Comparison of ENCODE assay signal across 29 cellular contexts in genomic region chr10:34858003-34858402, GRCh38.
"Had no signal": no experiment of that assay in that cellular context is flagged by ENCODE, and none has a peak within 500 bp of the region (broad histone marks: within the 10 kb centered on the region; RNA-seq: fewer than 3 reads in every experiment).

No MANE protein-coding gene starts in this region.

- ATAC-seq: activated CD4-positive, alpha-beta T cell treated with anti-CD3 and anti-CD28 coated beads for 36 hours; activated CD8-positive, alpha-beta memory T cell treated with anti-CD3 and anti-CD28 coated beads, Interleukin-2, amount 10 ng/mL, durations not matched to agents 7 days and 5 days; activated CD8-positive, alpha-beta T cell treated with anti-CD3 and anti-CD28 coated beads, Interleukin-2, amount 10 ng/mL, durations not matched to agents 7 days and 5 days; effector memory CD8-positive, alpha-beta T cell; foreskin keratinocyte; gastrocnemius medialis; heart right ventricle; T-cell had no signal

- H3K36me3 ChIP-seq: brain microvascular endothelial cell, esophagus muscularis mucosa, gastrocnemius medialis, heart right ventricle had no signal

- H3K27ac ChIP-seq: brain microvascular endothelial cell, esophagus muscularis mucosa, foreskin keratinocyte, gastrocnemius medialis, heart right ventricle had no signal

- FAIRE-seq: astrocyte, colon had no signal

- H3K4me3 ChIP-seq: esophagus muscularis mucosa, gastrocnemius medialis, heart right ventricle had no signal

- DNase-seq: activated CD4-positive, alpha-beta memory T cell treated with anti-CD3 and anti-CD28 coated beads for 36 hours; activated CD4-positive, alpha-beta T cell treated with anti-CD3 and anti-CD28 coated beads for 36 hours; activated CD4-positive, alpha-beta T cell treated with anti-CD3 and anti-CD28 coated beads, Interleukin-2, amount 10 ng/mL, durations not matched to agents 24 days and 14 days; activated CD4-positive, CD25-positive, alpha-beta regulatory T cell; activated CD4-positive, CD25-positive, alpha-beta regulatory T cell treated with anti-CD3 and anti-CD28 coated beads, Interleukin-2, amount 50 U/mL, for 72 hours; activated CD8-positive, alpha-beta memory T cell treated with anti-CD3 and anti-CD28 coated beads, Interleukin-2, amount 10 ng/mL, durations not matched to agents 7 days and 5 days; activated CD8-positive, alpha-beta memory T cell treated with anti-CD3 and anti-CD28 coated beads, Interleukin-2, amount 50 U/mL, for 4 hours; activated CD8-positive, alpha-beta T cell treated with anti-CD3 and anti-CD28 coated beads, Interleukin-2, amount 10 ng/mL, durations not matched to agents 7 days and 5 days; activated effector memory CD4-positive, alpha-beta T cell treated with anti-CD3 and anti-CD28 coated beads, Interleukin-2, amount 50 U/mL, for 16 hours; activated naive CD4-positive, alpha-beta T cell treated with anti-CD3 and anti-CD28 coated beads for 36 hours; activated T-cell treated with anti-CD3 and anti-CD28 coated beads, Interleukin-2, amount 50 U/mL, for 1 hour; activated T-cell treated with anti-CD3 and anti-CD28 coated beads, Interleukin-2, amount 50 U/mL, for 48 hours; amniotic stem cell; anterior cingulate cortex; brain microvascular endothelial cell; caudate nucleus; cortex of kidney; dermis blood vessel endothelial cell; effector CD4-positive, alpha-beta T cell; effector memory CD8-positive, alpha-beta T cell; erythroblast; foreskin keratinocyte; gastrocnemius medialis; heart right ventricle; T-cell; T1000 had no signal

- H3K27me3 ChIP-seq: brain microvascular endothelial cell, esophagus muscularis mucosa, foreskin keratinocyte, gastrocnemius medialis had no signal

- H3K9me3 ChIP-seq: esophagus muscularis mucosa, gastrocnemius medialis, heart right ventricle had no signal
